In genomic region chr9:113293285-113293874, GRCh38 we compare ENCODE assay signal across 20 cellular contexts. TPM values are rescaled to one million over a fixed set of nuclear protein-coding genes. Genes with fewer than 3 reads are reported as not detected.
A peak's percentile ranks its signal among the peaks of the same experiment; 100 is the strongest.
DNase-seq lines count a peak whose midpoint lies in the region; ATAC-seq and TF ChIP-seq lines count a peak whose summit lies in the region.
"Had no signal": no experiment of that assay in that cellular context is flagged by ENCODE, and none has a peak within 500 bp of the region (broad histone marks: within the 10 kb centered on the region; RNA-seq: fewer than 3 reads in every experiment).

No MANE protein-coding gene starts in this region.

- H3K4me2 ChIP-seq in GM23248 (ENCODE audit: unreplicated experiment): peak overlapping the region; percentile 32

- H3K4me1 ChIP-seq in GM23248 (ENCODE audit: insufficient read depth): peaks cover 17% of the 10 kb centered on the region
- H3K4me1 ChIP-seq: psoas muscle, testis had no signal

- no peaks in the 10 kb centered on the region for H4K20me1 ChIP-seq in GM23248 (ENCODE audit: insufficient read depth)

- DNase-seq in AG10803 (ENCODE audit: low read depth) (peak; percentile 83), GM23248 (peak; percentile 71), choroid plexus epithelial cell (ENCODE audit: low read depth) (peak; percentile 11), iris pigment epithelial cell (ENCODE audit: low read depth) (peak; percentile 47), kidney glomerular epithelial cell (lab: John Stamatoyannopoulos, UW) (no peak), H7 (no peak)
- no peak for DNase-seq in NK-92 treated with Interleukin-12 subunit alpha and Interleukin-12 subunit beta, amount 100 ng/mL, for 24 hours (lab: John Stamatoyannopoulos, UW)
- DNase-seq: activated naive CD8-positive, alpha-beta T cell treated with anti-CD3 and anti-CD28 coated beads for 36 hours; cerebellar nuclear complex; DMS79; erythroblast; glutamatergic neuron; mammary epithelial cell; NCI-H1436 treated with DMSO at 0.1 percent for 48 hours; NCI-H524; psoas muscle; RPMI8226; testis had no signal

- no peaks in the 10 kb centered on the region for H3K9me3 ChIP-seq in GM23248 (ENCODE audit: low read depth)
- H3K9me3 ChIP-seq: psoas muscle, testis had no signal

- peak overlapping the region; percentile 28; the same call in 1 of the 2 replicates for H2AFZ ChIP-seq in GM23248

- peaks cover 36% of the 10 kb centered on the region for H3F3A ChIP-seq in GM23248 (ENCODE audit: insufficient read depth)

- H3K9me2 ChIP-seq in GM23248 (ENCODE audit: insufficient read depth): no peaks in the 10 kb centered on the region

- 72 to 74% methylated on average over 7 of the region's 7 CpGs for WGBS in GM23248 (ENCODE audit: low coverage in 1 of 2, low lambda C conversion rate in 2 of 2, missing lambda C conversion rate in 2 of 2), 2 experiments

- ATAC-seq in HG02623 (IDR thresholded peaks at IDR 0.05; ENCODE audit: unreplicated experiment): no peak
- ATAC-seq: psoas muscle had no signal

- in situ Hi-C loops in GM23248 (cut with MboI): no loop called here

- peaks cover 38% of the 10 kb centered on the region for H3K36me3 ChIP-seq in GM23248 (ENCODE audit: low read depth)
- H3K36me3 ChIP-seq in H7 (replicated peaks; ENCODE audit: control insufficient read depth, insufficient read depth, low read length): peaks cover 27% of the 10 kb centered on the region

- peak overlapping the region; percentile 44; the same call in 1 of the 2 replicates for H3K9ac ChIP-seq in GM23248

- H3K27ac ChIP-seq in GM23248: peak overlapping the region; percentile 72
- H3K27ac ChIP-seq: psoas muscle, testis had no signal

- no peaks in the 10 kb centered on the region; the same call in 1 of the 2 replicates for H3K79me2 ChIP-seq in GM23248 (ENCODE audit: insufficient read depth)

- no peaks in the 10 kb centered on the region for H3K27me3 ChIP-seq in GM23248 (replicated peaks; ENCODE audit: insufficient read depth)
- H3K27me3 ChIP-seq in H7 (ENCODE audit: control insufficient read depth, insufficient read depth, low read length): no peaks in the 10 kb centered on the region
- H3K27me3 ChIP-seq: testis had no signal

- H3K4me3 ChIP-seq in AG10803 (ENCODE audit: low read length) (no peak overlapping the region), GM23248 (0 out of 2 replicates have a peak overlapping the region, but pooled peaks have one; percentile 0), choroid plexus epithelial cell (ENCODE audit: low read depth, low read length) (no peak overlapping the region), H7 (ENCODE audit: insufficient read depth, low read depth, low read length) (no peak overlapping the region)
- H3K4me3 ChIP-seq: psoas muscle, testis had no signal

- TF ChIP-seq CTCF in AG10803 (conservative IDR thresholded peaks at IDR 0.05; ENCODE audit: low read length): no peak
- no peak for TF ChIP-seq CTCF in choroid plexus epithelial cell (conservative IDR thresholded peaks at IDR 0.05; ENCODE audit: low read depth, low read length)

RNA-seq across cellular contexts. Expression of gene RNF183, which starts 9.8 kb away (rescaled TPM):
- total RNA-seq in GM23248 (2014; rRNA removed; shearing (Covaris generic)): not detected in 2 replicates
- not detected in 2 replicates for polyA plus RNA-seq in GM23248 (2016; fragmentation: Nextera tagmentation; extraction: Ambion mirVana)
- 0.78 TPM in 1 of 2 replicates, not detected in the other for total RNA-seq in H7 (2014; rRNA removed; shearing (Covaris generic))
- total RNA-seq: activated naive CD8-positive, alpha-beta T cell treated with anti-CD3 and anti-CD28 coated beads for 36 hours; mammary epithelial cell; psoas muscle; skeletal muscle tissue had no signal

RNA-seq across cellular contexts. Expression of gene PRPF4, which starts 17.9 kb away (rescaled TPM):
- total RNA-seq in GM23248 (2014; rRNA removed; shearing (Covaris generic)): 26.5 and 27.4 TPM in 2 replicates
- polyA plus RNA-seq in GM23248 (2016; fragmentation: Nextera tagmentation; extraction: Ambion mirVana): 25.7 and 27.0 TPM in 2 replicates
- total RNA-seq in H7 (2014; rRNA removed; shearing (Covaris generic)): 34.5 and 38.4 TPM in 2 replicates

RNA-seq across cellular contexts. Expression of gene CDC26, which starts 18.0 kb away (rescaled TPM):
- total RNA-seq in GM23248 (2014; rRNA removed; shearing (Covaris generic)): 15.9 and 21.6 TPM in 2 replicates
- 67.2 and 70.9 TPM in 2 replicates for polyA plus RNA-seq in GM23248 (2016; fragmentation: Nextera tagmentation; extraction: Ambion mirVana)
- total RNA-seq in H7 (2014; rRNA removed; shearing (Covaris generic)): 36.0 and 40.8 TPM in 2 replicates

RNA-seq across cellular contexts. Expression of gene WDR31, which starts 46.7 kb away (rescaled TPM):
- total RNA-seq in GM23248 (2014; rRNA removed; shearing (Covaris generic)): 0.97 and 1.0 TPM in 2 replicates
- 3.1 and 3.7 TPM in 2 replicates for polyA plus RNA-seq in GM23248 (2016; fragmentation: Nextera tagmentation; extraction: Ambion mirVana)
- total RNA-seq in H7 (2014; rRNA removed; shearing (Covaris generic)): 0.11 and 0.38 TPM in 2 replicates

RNA-seq across cellular contexts. Expression of gene BSPRY, which starts 56.0 kb away (rescaled TPM):
- total RNA-seq in GM23248 (2014; rRNA removed; shearing (Covaris generic)): not detected in 2 replicates
- not detected in 2 replicates for polyA plus RNA-seq in GM23248 (2016; fragmentation: Nextera tagmentation; extraction: Ambion mirVana)
- 1.5 and 2.3 TPM in 2 replicates for total RNA-seq in H7 (2014; rRNA removed; shearing (Covaris generic))
- total RNA-seq: psoas muscle had no signal

Comparison
In these comparisons a context has a peak if more than half of its experiments do, and no peak if none do; other contexts are left out.
1. DNase-seq: peak in AG10803 (single experiment), GM23248 (single experiment), choroid plexus epithelial cell (single experiment) and iris pigment epithelial cell (single experiment); none in kidney glomerular epithelial cell (single experiment), H7 (single experiment) and NK-92 treated with Interleukin-12 subunit alpha and Interleukin-12 subunit beta, amount 100 ng/mL, for 24 hours (single experiment).